ENCODE assay signal across 17 cellular contexts in genomic region chr19:18867199-18867598, GRCh38. TPM values are rescaled to one million over a fixed set of nuclear protein-coding genes. Genes with fewer than 3 reads are reported as not detected.
"Had no signal": no experiment of that assay in that cellular context is flagged by ENCODE, and none has a peak within 500 bp of the region (broad histone marks: within the 10 kb centered on the region; RNA-seq: fewer than 3 reads in every experiment).

No MANE protein-coding gene starts in this region.

- H3K9me3 ChIP-seq: left lung, right atrium auricular region, suprapubic skin had no signal

- H2AFZ ChIP-seq: hepatocyte had no signal

- H3K27ac Mint-ChIP-seq: activated T-helper 1 cell treated with anti-CD3 and anti-CD28 coated beads, Interleukin-12 subunit alpha, Interleukin-12 subunit beta, Interleukin-2, Interleukin-4 antibody, amounts not matched to agents 30 ng/mL and 10 ng/mL and 1 ng/mL, durations not matched to agents 14 hours and 24 hours and 36 hours; progenitor cell of endocrine pancreas; stimulated activated naive CD8-positive, alpha-beta T cell treated with anti-CD3 and anti-CD28 coated beads, Interleukin-15, Interleukin-2, amounts not matched to agents 100 ng/mL and 50 ng/mL, for 24 hours; T-helper 2 cell treated with Interferon-gamma antibody and Interleukin-4, amounts not matched to agents 5 μg/mL and 100 μg/mL, for 36 hours; type B pancreatic cell had no signal

- H3K27me3 ChIP-seq: hepatocyte, right atrium auricular region had no signal

- H3K27ac ChIP-seq: hepatocyte, left lung, right atrium auricular region, suprapubic skin had no signal

- FAIRE-seq: bronchial epithelial cell, colon, endometrium, keratinocyte, small intestine had no signal

- H3K79me2 ChIP-seq: hepatocyte had no signal

- H3K4me3 Mint-ChIP-seq: activated T-helper 1 cell treated with anti-CD3 and anti-CD28 coated beads, Interleukin-12 subunit alpha, Interleukin-12 subunit beta, Interleukin-2, Interleukin-4 antibody, amounts not matched to agents 30 ng/mL and 10 ng/mL and 1 ng/mL, durations not matched to agents 14 hours and 24 hours and 36 hours; stimulated activated naive CD8-positive, alpha-beta T cell treated with anti-CD3 and anti-CD28 coated beads, Interleukin-15, Interleukin-2, amounts not matched to agents 100 ng/mL and 50 ng/mL, for 24 hours; T-helper 2 cell treated with Interferon-gamma antibody and Interleukin-4, amounts not matched to agents 5 μg/mL and 100 μg/mL, for 36 hours; type B pancreatic cell had no signal

- H3K4me3 ChIP-seq: hepatocyte, left lung, right atrium auricular region, suprapubic skin had no signal

- H3K9me3 Mint-ChIP-seq: activated T-helper 1 cell treated with anti-CD3 and anti-CD28 coated beads, Interleukin-12 subunit alpha, Interleukin-12 subunit beta, Interleukin-2, Interleukin-4 antibody, amounts not matched to agents 30 ng/mL and 10 ng/mL and 1 ng/mL, durations not matched to agents 14 hours and 24 hours and 36 hours; stimulated activated naive CD8-positive, alpha-beta T cell treated with anti-CD3 and anti-CD28 coated beads, Interleukin-15, Interleukin-2, amounts not matched to agents 100 ng/mL and 50 ng/mL, for 24 hours; T-helper 2 cell treated with Interferon-gamma antibody and Interleukin-4, amounts not matched to agents 5 μg/mL and 100 μg/mL, for 36 hours; type B pancreatic cell had no signal

- H3K4me2 ChIP-seq: hepatocyte had no signal

- H3K27me3 Mint-ChIP-seq: progenitor cell of endocrine pancreas, type B pancreatic cell had no signal

RNA-seq across cellular contexts. Expression of gene CERS1, which starts 28.8 kb away (rescaled TPM):
- total RNA-seq: activated T-helper 1 cell treated with anti-CD3 and anti-CD28 coated beads, Interleukin-12 subunit alpha, Interleukin-12 subunit beta, Interleukin-2, Interleukin-4 antibody, amounts not matched to agents 30 ng/mL and 10 ng/mL and 1 ng/mL, durations not matched to agents 14 hours and 24 hours and 36 hours; esophagus mucosa; mononuclear cell; naive thymus-derived CD4-positive, alpha-beta T cell had no signal
- polyA plus RNA-seq: naive thymus-derived CD4-positive, alpha-beta T cell had no signal
